10 cellular contexts compared by ENCODE assay signal in genomic region chr2:47065771-47066380, GRCh38.
DNase-seq lines count a peak whose midpoint lies in the region; ATAC-seq, FAIRE-seq and TF ChIP-seq lines count a peak whose summit lies in the region.
"Had no signal": no experiment of that assay in that cellular context is flagged by ENCODE, and none has a peak within 500 bp of the region (broad histone marks: within the 10 kb centered on the region; RNA-seq: fewer than 3 reads in every experiment).

No MANE protein-coding gene starts in this region.

- H3K9me3 ChIP-seq in HCT116 (ENCODE audit: control insufficient read depth in 1 of 2, insufficient read depth in 1 of 2, low read depth in 1 of 2, low read length in 2 of 2) (no peaks in the 10 kb centered on the region), K562 (replicated peaks; ENCODE audit: control insufficient read depth, insufficient read depth, low read depth, low read length) (no peaks in the 10 kb centered on the region)

- ATAC-seq in HCT116 (peak; percentile 35), K562 (no peak)

- H3K4me2 ChIP-seq in HCT116 (ENCODE audit: low read length) (peak overlapping the region; percentile 70), K562 (ENCODE audit: insufficient read depth, low read length) (no peak overlapping the region)

- TF ChIP-seq EP300 in K562 (IDR thresholded peaks at IDR 0.05; ENCODE audit: low read length): no peak

- TF ChIP-seq RAD21 in HCT116 (IDR thresholded peaks at IDR 0.05; ENCODE audit: low read depth) (no peak), K562 (CRISPR knock-in tag; conservative IDR thresholded peaks at IDR 0.05 in 1 of 2, IDR thresholded peaks at IDR 0.05 in 1 of 2) (no peak)

- H3K27me3 ChIP-seq in HCT116 (ENCODE audit: insufficient read depth, low read length) (no peaks in the 10 kb centered on the region), K562 (ENCODE audit: control insufficient read depth in 2 of 2, insufficient read depth in 2 of 2, low read length in 2 of 2) (no peaks in the 10 kb centered on the region)

- peaks cover 41 to 80% of the 10 kb centered on the region in 2 experiments for H3K4me1 ChIP-seq in HCT116 (ENCODE audit: control insufficient read depth in 1 of 2, insufficient read depth in 2 of 2, low read length in 2 of 2)
- H3K4me1 ChIP-seq in K562 (replicated peaks in 1 of 2; ENCODE audit: control insufficient read depth in 2 of 2, insufficient read depth in 2 of 2, low read length in 2 of 2): peaks cover 0 to 9% of the 10 kb centered on the region in 2 experiments; a peak in 2 of 5 replicates

- WGBS in K562 (ENCODE audit: insufficient coverage, low coverage, missing lambda C conversion rate): 45% methylated on average over 4 of the region's 4 CpGs

- peak overlapping the region in 1 of 2 experiments; percentile 1; a peak in 1 of 4 replicates for H3K4me3 ChIP-seq in HCT116 (replicated peaks in 1 of 2; ENCODE audit: low read depth in 1 of 2, low read length in 2 of 2)
- no peak overlapping the region for H3K4me3 ChIP-seq in K562

- TF ChIP-seq POLR2A in HCT116 (IDR thresholded peaks at IDR 0.05; ENCODE audit: borderline replicate concordance, extremely low read depth, insufficient read depth, insufficient read length): no peak
- no peak for TF ChIP-seq POLR2A in K562 (conservative IDR thresholded peaks at IDR 0.05)

- DNase-seq in HCT116 (ENCODE audit: low read depth, low spot score): no peak
- DNase-seq in K562 (ENCODE audit: extremely low read depth in 1 of 4, low spot score in 3 of 4): no peak
- DNase-seq in islet precursor cell: peak; percentile 89
- DNase-seq in substantia nigra (lab: John Stamatoyannopoulos, UW): peak in 2 of 49 donors; percentile 20 to 52
- no peak for DNase-seq in occipital lobe (lab: John Stamatoyannopoulos, UW)
- DNase-seq in activated CD4-positive, alpha-beta T cell treated with anti-CD3 and anti-CD28 coated beads for 1 hour: no peak
- DNase-seq in DMS53 treated with DMSO at 0.1 percent for 48 hours (lab: John Stamatoyannopoulos, UW; ENCODE audit: unreplicated experiment): no peak
- no peak for DNase-seq in stimulated activated CD4-positive, alpha-beta T cell treated with anti-CD3 and anti-CD28 coated beads, Interleukin-12 subunit alpha, Interleukin-12 subunit beta, amount 100 ng/mL, for 4 hours
- DNase-seq: erythroblast, KBM-7 had no signal

- H3K79me2 ChIP-seq in HCT116 (ENCODE audit: insufficient read depth, low read length) (peaks cover 49% of the 10 kb centered on the region), K562 (ENCODE audit: control insufficient read depth, insufficient read depth, low read length) (no peaks in the 10 kb centered on the region)

- H3K36me3 ChIP-seq in HCT116 (ENCODE audit: control insufficient read depth in 1 of 2, insufficient read depth in 2 of 2, low read length in 2 of 2) (no peaks in the 10 kb centered on the region), K562 (ENCODE audit: control insufficient read depth, insufficient read depth, low read length) (no peaks in the 10 kb centered on the region)

- H4K20me1 ChIP-seq in HCT116 (ENCODE audit: insufficient read depth): no peaks in the 10 kb centered on the region
- no peaks in the 10 kb centered on the region for H4K20me1 ChIP-seq in K562 (replicated peaks; ENCODE audit: control insufficient read depth, insufficient read depth, low read length)

- no peaks in the 10 kb centered on the region for H3K9me2 ChIP-seq in HCT116 (ENCODE audit: insufficient read depth)

- POLR2A ChIA-PET in HCT116 (lab: Charles Lee) (interaction anchor here (1.9 kb wide), 1 partner anchor 11 kb away, joined by 7 read pairs; no protein-coding TSS in a partner anchor), K562 (lab: Yijun Ruan, JAX) (interaction anchor here (0.5 to 0.8 kb wide), 2 partner anchors 1017 to 1384 kb away, joined by 3 to 4 read pairs; no protein-coding TSS in a partner anchor)

- intact Hi-C loops in HCT116 (cut with micrococcal nuclease) (no loop called here), K562 (cut with micrococcal nuclease) (no loop called here)

- TF ChIP-seq CTCF in HCT116 (IDR thresholded peaks at IDR 0.05 in 2 of 3, conservative IDR thresholded peaks at IDR 0.05 in 1 of 3; ENCODE audit: borderline replicate concordance in 1 of 3, insufficient read depth in 1 of 3, low read depth in 2 of 3, low read length in 2 of 3) (0 out of 6 replicates have a peak, but pooled peaks of 1 of the 3 experiments have one; percentile 17), K562 (IDR thresholded peaks at IDR 0.05 in 2 of 3, conservative IDR thresholded peaks at IDR 0.05 in 1 of 3; ENCODE audit: insufficient read depth in 2 of 3, low read depth in 1 of 3, low read length in 3 of 3) (no peak)

- FAIRE-seq in K562 (lab: Jason Lieb, UNC): no peak

- CTCF ChIA-PET in HCT116 (lab: Charles Lee): no interaction called here
- CTCF ChIA-PET in K562 (lab: Yijun Ruan, JAX; ENCODE audit: low intra/inter-chr PET ratio): interaction anchor here (0.6 kb wide), 1 partner anchor 258 kb away, joined by 4 read pairs; no protein-coding TSS in a partner anchor

- H3K27ac ChIP-seq in HCT116 (ENCODE audit: low read depth, low read length) (peak overlapping the region; percentile 30; the same call in 1 of the 2 replicates), K562 (ENCODE audit: extremely low read depth, low read depth, low read length) (no peak overlapping the region), substantia nigra (ENCODE audit: low read depth, low read length, poor library complexity, severe bottlenecking) (peak overlapping the region; percentile 41)

- in situ Hi-C loops in K562 (cut with MboI): no loop called here

- H3K9ac ChIP-seq in HCT116 (ENCODE audit: low read length): peak overlapping the region; percentile 47
- peak overlapping the region in 1 of 2 experiments; percentile 19; a peak in 1 of 4 replicates for H3K9ac ChIP-seq in K562 (ENCODE audit: insufficient read depth in 1 of 2, low read depth in 2 of 2, low read length in 2 of 2)

- H2AFZ ChIP-seq in HCT116 (ENCODE audit: low read depth, low read length, poor library complexity, severe bottlenecking): no peak overlapping the region
- H2AFZ ChIP-seq in K562 (ENCODE audit: low read depth, low read length): no peak overlapping the region

- BruUV-seq in HCT116 (replicated peaks; lab: Mats Ljungman, UMichigan): no TSS peak
- no TSS peak for BruUV-seq in K562 (replicated peaks; lab: Mats Ljungman, UMichigan)

- H3K9me1 ChIP-seq in K562 (ENCODE audit: control insufficient read depth, insufficient read depth, low read length): peaks cover 9% of the 10 kb centered on the region

- RAD21 ChIA-PET in HCT116 (lab: Charles Lee; ENCODE audit: low non-redundant PET in 1 of 2, low total read pairs in 2 of 2, uncharacterized antibody in 2 of 2, unreplicated experiment in 2 of 2): interaction anchor here in 1 of 2 experiments (0.9 kb wide), 1 partner anchor 11 kb away, joined by 4 read pairs; no protein-coding TSS in a partner anchor

TF ChIP-seq in HCT116, 20 proteins besides CTCF, POLR2A, EP300 and RAD21 (continues in another document):
- TF ChIP-seq TCF7L2 (IDR thresholded peaks at IDR 0.05; ENCODE audit: borderline replicate concordance, extremely low read depth, insufficient read depth, insufficient read length) (no peak), ZBTB33 (IDR thresholded peaks at IDR 0.05; ENCODE audit: extremely low read depth, insufficient replicate concordance, low read length) (no peak), JUND (IDR thresholded peaks at IDR 0.05) (no peak), SRF (IDR thresholded peaks at IDR 0.05; ENCODE audit: low read depth) (no peak), ZFX (IDR thresholded peaks at IDR 0.05) (no peak), MAX (IDR thresholded peaks at IDR 0.05) (no peak)

TF ChIP-seq in K562, 482 proteins besides CTCF, POLR2A, EP300 and RAD21:
- TF ChIP-seq RAD51 (IDR thresholded peaks at IDR 0.05; ENCODE audit: borderline replicate concordance, low read depth) (no peak), ETV1 (tag; conservative IDR thresholded peaks at IDR 0.05; ENCODE audit: low read depth) (peak; percentile 20; the same call in 1 of the 2 replicates), ZNF197 (CRISPR knock-in tag; IDR thresholded peaks at IDR 0.05; ENCODE audit: low read depth) (no peak), PBX2 (CRISPR knock-in tag; IDR thresholded peaks at IDR 0.05; ENCODE audit: low read depth) (no peak), PBX2 (tag; conservative IDR thresholded peaks at IDR 0.05; ENCODE audit: low read depth) (peak; percentile 73), MEIS2 (IDR thresholded peaks at IDR 0.05; ENCODE audit: partially characterized antibody) (peak; percentile 45)

Comparison
In these comparisons a context has a peak if more than half of its experiments do, and no peak if none do; other contexts are left out.
1. Of the 22 proteins assayed by ChIP-seq in both K562 and HCT116: peak only in K562: none; only in HCT116: SIN3A and SP1; in both: none; in neither: 19; mixed calls (peak in some experiments, not most) for 1.